8 cellular contexts compared by ENCODE assay signal in genomic region chr7:40015790-40016296, GRCh38.
A peak's percentile ranks its signal among the peaks of the same experiment; 100 is the strongest.
DNase-seq lines count a peak whose midpoint lies in the region; ATAC-seq, FAIRE-seq and TF ChIP-seq lines count a peak whose summit lies in the region.

No MANE protein-coding gene starts in this region.

- peak; percentile 67 to 76 for ATAC-seq in A549
- peak; percentile 88 for ATAC-seq in GM18499 (IDR thresholded peaks at IDR 0.05; ENCODE audit: insufficient read depth, unreplicated experiment)
- peak; percentile 88 for ATAC-seq in HG02678 (IDR thresholded peaks at IDR 0.05; ENCODE audit: unreplicated experiment)
- peak; percentile 75 for ATAC-seq in mucosa of descending colon

- H3K4me2 ChIP-seq in A549 = peak overlapping the region; percentile 43

- intact Hi-C loops in mucosa of descending colon (cut with DNase I, micrococcal nuclease) = no loop called here

- TF ChIP-seq RAD21 in A549 (conservative IDR thresholded peaks at IDR 0.05 in 1 of 2, IDR thresholded peaks at IDR 0.05 in 1 of 2) = no peak

- H3K4me1 ChIP-seq in A549 (peaks cover 37% of the 10 kb centered on the region), mucosa of descending colon (ENCODE audit: low read depth) (peaks cover 7% of the 10 kb centered on the region), HAP-1 (no peaks in the 10 kb centered on the region)

- DNase-seq in A549 (ENCODE audit: low read depth in 1 of 2, low spot score in 1 of 2) = peak in 1 of 2 experiments; percentile 14
- peak; percentile 53 for DNase-seq in NCI-H1092 (lab: John Stamatoyannopoulos, UW)
- DNase-seq in astrocyte of the cerebellum (ENCODE audit: low read depth) = peak; percentile 32
- DNase-seq in mucosa of descending colon = peak in 1 of 3 donors; percentile 59
- no peak for DNase-seq in activated effector memory CD4-positive, alpha-beta T cell treated with anti-CD3 and anti-CD28 coated beads, Interleukin-2, amount 50 U/mL, for 16 hours
- no peak for DNase-seq in HAP-1 (ENCODE audit: low spot score in 2 of 2)

- CTCF ChIA-PET in A549 (lab: Yijun Ruan, JAX) = no interaction called here

- in situ Hi-C loops in astrocyte of the cerebellum (cut with HindIII; ENCODE audit: low sequenced_read_pairs) = no loop called here
- in situ Hi-C loops in HAP-1 (cut with MboI; ENCODE audit: low sequenced_read_pairs) = no loop called here

- TF ChIP-seq EP300 in A549 (IDR thresholded peaks at IDR 0.05) = no peak

- peak overlapping the region; percentile 16 to 29; a peak in 4 of 6 replicates for H3K27ac ChIP-seq in A549

- H3K4me3 ChIP-seq in A549 (no peak overlapping the region), astrocyte of the cerebellum (ENCODE audit: low read depth, low read length) (no peak overlapping the region), mucosa of descending colon (no peak overlapping the region), HAP-1 (no peak overlapping the region)

- TF ChIP-seq POLR2A in A549 (IDR thresholded peaks at IDR 0.05; ENCODE audit: low read length) = no peak

- POLR2A ChIA-PET in A549 (lab: Yijun Ruan, JAX) = no interaction called here

- H3K9me3 ChIP-seq in A549 (no peaks in the 10 kb centered on the region), mucosa of descending colon (no peaks in the 10 kb centered on the region), HAP-1 (no peaks in the 10 kb centered on the region)

- WGBS in A549 (ENCODE audit: missing lambda C conversion rate) = 15% methylated on average over 4 of the region's 4 CpGs

- FAIRE-seq in A549 (lab: Jason Lieb, UNC) = no peak

- H3K36me3 ChIP-seq in mucosa of descending colon (ENCODE audit: low read depth) (no peaks in the 10 kb centered on the region), HAP-1 (replicated peaks) (peaks cover 6% of the 10 kb centered on the region; the same call in 1 of the 2 replicates)

- no peaks in the 10 kb centered on the region for H3K27me3 ChIP-seq in HAP-1 (ENCODE audit: low read depth)

- no peak for TF ChIP-seq CTCF in A549 (IDR thresholded peaks at IDR 0.05)
- TF ChIP-seq CTCF in astrocyte of the cerebellum (IDR thresholded peaks at IDR 0.05; ENCODE audit: low read depth, low read length, missing control alignments) = no peak
- TF ChIP-seq CTCF in mucosa of descending colon (IDR thresholded peaks at IDR 0.05) = no peak

TF ChIP-seq in A549, 52 proteins besides CTCF, POLR2A, EP300 and RAD21:
- TF ChIP-seq TFCP2L1 (CRISPR knock-in tag; IDR thresholded peaks at IDR 0.05) (no peak), NFE2L2 (conservative IDR thresholded peaks at IDR 0.05; ENCODE audit: low read length) (no peak)

Comparison
In these comparisons a context has a peak if more than half of its experiments do, and no peak if none do; other contexts are left out.
1. DNase-seq: peak in NCI-H1092 (single experiment) and astrocyte of the cerebellum (single experiment); none in activated effector memory CD4-positive, alpha-beta T cell treated with anti-CD3 and anti-CD28 coated beads, Interleukin-2, amount 50 U/mL, for 16 hours (single experiment) and HAP-1 (0 of 2).
2. Peak in every context shown above with its lines, with median percentiles within 50 percentile points of each other: ATAC-seq.